11 cellular contexts compared by ENCODE assay signal in the genomic region with DNA sequence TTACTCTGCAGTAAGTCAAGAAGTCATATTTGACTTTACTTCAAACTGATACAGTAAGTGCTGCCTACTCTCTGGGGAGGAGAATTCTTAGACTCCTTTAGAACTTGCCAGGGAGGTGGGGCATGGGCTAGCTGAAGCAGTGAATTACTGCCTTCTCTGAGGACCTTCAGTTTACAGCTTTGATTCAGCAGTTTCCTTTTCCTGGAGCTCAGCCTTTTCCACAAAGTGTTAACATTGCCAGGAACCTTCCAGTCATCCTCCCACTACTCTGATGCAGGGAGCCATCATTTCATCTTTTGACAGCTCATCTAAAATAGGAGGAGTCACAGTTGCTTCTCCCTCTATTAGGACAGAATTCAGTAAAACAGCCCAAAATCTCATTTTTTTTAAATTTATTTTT. TPM values are rescaled to one million over a fixed set of nuclear protein-coding genes. Genes with fewer than 3 reads are reported as not detected.
A peak's percentile ranks its signal among the peaks of the same experiment; 100 is the strongest.
DNase-seq lines count a peak whose midpoint lies in the region; ATAC-seq, FAIRE-seq and TF ChIP-seq lines count a peak whose summit lies in the region.
"Had no signal": no experiment of that assay in that cellular context is flagged by ENCODE, and none has a peak within 500 bp of the region (broad histone marks: within the 10 kb centered on the region; RNA-seq: fewer than 3 reads in every experiment).

No MANE protein-coding gene starts in this region.

- POLR2A ChIA-PET in HCT116 (lab: Charles Lee): interaction anchor here (1.0 to 1.3 kb wide), 2 partner anchors 104 to 131 kb away, joined by 3 read pairs; no protein-coding TSS in a partner anchor

- H3K4me1 ChIP-seq in HCT116 (ENCODE audit: control insufficient read depth in 1 of 2, insufficient read depth in 2 of 2, low read length in 2 of 2) (no peaks in the 10 kb centered on the region), muscle layer of duodenum (ENCODE audit: control insufficient read depth in 1 of 2, insufficient read depth in 2 of 2, low read length in 2 of 2) (no peaks in the 10 kb centered on the region)
- H3K4me1 ChIP-seq: ascending aorta had no signal

- H3K27me3 Mint-ChIP-seq in activated naive CD8-positive, alpha-beta T cell treated with anti-CD3 and anti-CD28 coated beads for 36 hours: no peaks in the 10 kb centered on the region
- H3K27me3 Mint-ChIP-seq: progenitor cell of endocrine pancreas had no signal

- H3K9ac ChIP-seq in HCT116 (ENCODE audit: low read length): no peak overlapping the region

- FAIRE-seq in D721Med (lab: Jason Lieb, UNC): no peak
- FAIRE-seq: islet of Langerhans had no signal

- H3K36me3 Mint-ChIP-seq in activated naive CD8-positive, alpha-beta T cell treated with anti-CD3 and anti-CD28 coated beads for 36 hours: peaks cover 10% of the 10 kb centered on the region

- H3K9me3 Mint-ChIP-seq in activated naive CD8-positive, alpha-beta T cell treated with anti-CD3 and anti-CD28 coated beads for 36 hours: no peaks in the 10 kb centered on the region

- no peaks in the 10 kb centered on the region for H3K9me2 ChIP-seq in HCT116 (ENCODE audit: insufficient read depth)

- DNase-seq in AG10803 (ENCODE audit: low read depth) (peak; percentile 27), HCT116 (ENCODE audit: low read depth, low spot score) (no peak), D721Med (ENCODE audit: insufficient read length, low spot score) (no peak), medulla oblongata (ENCODE audit: extremely low spot score) (no peak), HUDEP-2 (lab: John Stamatoyannopoulos, UW; ENCODE audit: unreplicated experiment in 76 of 76) (no peak)
- no peak for DNase-seq in activated naive CD8-positive, alpha-beta T cell treated with anti-CD3 and anti-CD28 coated beads for 36 hours

- TF ChIP-seq RAD21 in HCT116 (IDR thresholded peaks at IDR 0.05; ENCODE audit: low read depth): no peak

- CTCF ChIA-PET in HCT116 (lab: Charles Lee): interaction anchor here (0.8 to 3.0 kb wide), 8 partner anchors 8 to 131 kb away, joined by 3 to 59 read pairs (median 4); no protein-coding TSS in a partner anchor

- ATAC-seq in HCT116 (no peak), HG03135 (IDR thresholded peaks at IDR 0.05; ENCODE audit: unreplicated experiment) (no peak)

- H3K79me2 ChIP-seq in HCT116 (ENCODE audit: insufficient read depth, low read length): peaks cover 51% of the 10 kb centered on the region

- H3K4me2 ChIP-seq in HCT116 (ENCODE audit: low read length): no peak overlapping the region

- peak overlapping the region; percentile 25; the same call in 1 of the 2 replicates for H3K27ac ChIP-seq in HCT116 (ENCODE audit: low read depth, low read length)
- peak overlapping the region; percentile 41 for H3K27ac ChIP-seq in muscle layer of duodenum (ENCODE audit: low read length)
- H3K27ac ChIP-seq: ascending aorta had no signal

- no peak overlapping the region for H2AFZ ChIP-seq in HCT116 (ENCODE audit: low read depth, low read length, poor library complexity, severe bottlenecking)

- H3K36me3 ChIP-seq in HCT116 (ENCODE audit: control insufficient read depth in 1 of 2, insufficient read depth in 2 of 2, low read length in 2 of 2) (peaks cover 59% of the 10 kb centered on the region in 2 experiments), muscle layer of duodenum (ENCODE audit: control insufficient read depth in 1 of 2, insufficient read depth in 2 of 2, low read length in 2 of 2) (peaks cover 37 to 55% of the 10 kb centered on the region in 2 donors)

- H3K9me3 ChIP-seq in HCT116 (ENCODE audit: control insufficient read depth in 1 of 2, insufficient read depth in 1 of 2, low read depth in 1 of 2, low read length in 2 of 2) (no peaks in the 10 kb centered on the region), muscle layer of duodenum (ENCODE audit: control insufficient read depth in 1 of 2, low read length in 2 of 2) (no peaks in the 10 kb centered on the region)
- H3K9me3 ChIP-seq: ascending aorta had no signal

- RAD21 ChIA-PET in HCT116 (lab: Charles Lee; ENCODE audit: low non-redundant PET in 1 of 2, low total read pairs in 2 of 2, uncharacterized antibody in 2 of 2, unreplicated experiment in 2 of 2): interaction anchor here (0.7 to 1.6 kb wide), 3 partner anchors 104 to 107 kb away, joined by 3 to 8 read pairs (median 3); no protein-coding TSS in a partner anchor

- no peak for TF ChIP-seq CTCF in AG10803 (conservative IDR thresholded peaks at IDR 0.05; ENCODE audit: low read length)
- TF ChIP-seq CTCF in HCT116 (IDR thresholded peaks at IDR 0.05 in 2 of 3, conservative IDR thresholded peaks at IDR 0.05 in 1 of 3; ENCODE audit: borderline replicate concordance in 1 of 3, insufficient read depth in 1 of 3, low read depth in 2 of 3, low read length in 2 of 3): no peak
- TF ChIP-seq CTCF in D721Med (IDR thresholded peaks at IDR 0.05; ENCODE audit: insufficient read depth, missing control alignments): no peak

- no peak overlapping the region for H3K4me3 Mint-ChIP-seq in activated naive CD8-positive, alpha-beta T cell treated with anti-CD3 and anti-CD28 coated beads for 36 hours

- peaks cover 17% of the 10 kb centered on the region; the same call in 1 of the 2 replicates for H4K20me1 ChIP-seq in HCT116 (ENCODE audit: insufficient read depth)

- intact Hi-C loops in HCT116 (cut with micrococcal nuclease): loop anchor here (1.0 kb wide), 2 partner anchors 104 to 126 kb away; no protein-coding TSS in a partner anchor

- H3K27me3 ChIP-seq in HCT116 (ENCODE audit: insufficient read depth, low read length) (no peaks in the 10 kb centered on the region), muscle layer of duodenum (ENCODE audit: low read depth, low read length) (no peaks in the 10 kb centered on the region)
- H3K27me3 ChIP-seq: ascending aorta had no signal

- H3K27ac Mint-ChIP-seq in activated naive CD8-positive, alpha-beta T cell treated with anti-CD3 and anti-CD28 coated beads for 36 hours: peak overlapping the region; percentile 42
- H3K27ac Mint-ChIP-seq: progenitor cell of endocrine pancreas had no signal

- BruUV-seq in HCT116 (replicated peaks; lab: Mats Ljungman, UMichigan): no TSS peak

- TF ChIP-seq POLR2A in HCT116 (IDR thresholded peaks at IDR 0.05; ENCODE audit: borderline replicate concordance, extremely low read depth, insufficient read depth, insufficient read length): no peak

- H3K4me3 ChIP-seq in AG10803 (ENCODE audit: low read length) (no peak overlapping the region), HCT116 (replicated peaks in 1 of 2; ENCODE audit: low read depth in 1 of 2, low read length in 2 of 2) (no peak overlapping the region), muscle layer of duodenum (ENCODE audit: low read depth in 1 of 2, low read length in 2 of 2) (no peak overlapping the region)
- H3K4me3 ChIP-seq: ascending aorta had no signal

- H3K4me1 Mint-ChIP-seq in activated naive CD8-positive, alpha-beta T cell treated with anti-CD3 and anti-CD28 coated beads for 36 hours: peaks cover 6% of the 10 kb centered on the region

TF ChIP-seq in HCT116, 20 proteins besides CTCF, POLR2A, EP300 and RAD21:
- TF ChIP-seq ELF1 (IDR thresholded peaks at IDR 0.05; ENCODE audit: borderline replicate concordance, low read depth) (no peak), REST (IDR thresholded peaks at IDR 0.05; ENCODE audit: low read depth) (no peak), ATF3 (IDR thresholded peaks at IDR 0.05) (no peak), SP1 (IDR thresholded peaks at IDR 0.05; ENCODE audit: low read depth) (no peak), SIN3A (IDR thresholded peaks at IDR 0.05; ENCODE audit: low read depth) (no peak), ZFX (IDR thresholded peaks at IDR 0.05) (no peak), TCF7L2 (IDR thresholded peaks at IDR 0.05; ENCODE audit: borderline replicate concordance, extremely low read depth, insufficient read depth, insufficient read length) (no peak)

RNA-seq across cellular contexts. Expression of gene PLCG1, which starts 42.7 kb away (rescaled TPM):
- total RNA-seq in HCT116 (2021; ENCODE audit: unreplicated experiment): 45.6 TPM
- polyA plus RNA-seq in HCT116 (2012): 28.5 and 41.7 TPM in 2 replicates
- 100 to 1,000 TPM; 156 to 162 TPM for total RNA-seq in activated naive CD8-positive, alpha-beta T cell treated with anti-CD3 and anti-CD28 coated beads for 36 hours
